Comparison of ENCODE assay signal across 11 cellular contexts in the genomic region with DNA sequence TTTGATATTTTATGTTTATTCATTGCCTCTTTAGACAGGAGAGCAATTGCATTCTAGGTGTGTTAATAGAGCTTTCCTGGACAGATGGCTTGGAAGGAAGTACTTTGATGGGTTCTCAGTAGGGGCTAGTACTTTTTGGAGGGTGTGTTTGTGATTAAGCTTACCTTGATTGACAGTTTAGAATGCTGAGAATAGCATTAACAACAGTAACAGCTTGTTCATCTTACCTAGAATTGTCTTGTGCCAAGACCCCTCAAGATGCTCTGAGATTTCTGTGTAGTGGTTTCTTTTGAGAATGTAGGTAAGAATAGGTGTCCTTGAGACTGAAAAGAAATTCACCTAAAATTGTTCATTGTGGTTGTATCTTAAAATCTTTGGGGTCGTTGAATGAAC. TPM values are rescaled to one million over a fixed set of nuclear protein-coding genes. Genes with fewer than 3 reads are reported as not detected.
DNase-seq lines count a peak whose midpoint lies in the region; ATAC-seq and TF ChIP-seq lines count a peak whose summit lies in the region.
"Had no signal": no experiment of that assay in that cellular context is flagged by ENCODE, and none has a peak within 500 bp of the region (broad histone marks: within the 10 kb centered on the region; RNA-seq: fewer than 3 reads in every experiment).

No MANE protein-coding gene starts in this region.

- no peak overlapping the region for H3K4me3 ChIP-seq in mucosa of descending colon
- H3K4me3 ChIP-seq: Peyer's patch had no signal

- peak; percentile 8 for ATAC-seq in mucosa of descending colon

- H3K9me3 Mint-ChIP-seq in CD14-positive monocyte (no peaks in the 10 kb centered on the region), HFFc6 (no peaks in the 10 kb centered on the region)
- H3K9me3 Mint-ChIP-seq in activated naive CD8-positive, alpha-beta T cell treated with anti-CD3 and anti-CD28 coated beads for 36 hours = peaks cover 4% of the 10 kb centered on the region

- H3K27ac Mint-ChIP-seq in CD14-positive monocyte (peak overlapping the region; percentile 61 to 87 (median 83)), HFFc6 (peak overlapping the region; percentile 76)
- peak overlapping the region; percentile 76 for H3K27ac Mint-ChIP-seq in activated naive CD8-positive, alpha-beta T cell treated with anti-CD3 and anti-CD28 coated beads for 36 hours

- H3K36me3 Mint-ChIP-seq in CD14-positive monocyte (peaks cover 4 to 11% of the 10 kb centered on the region in 2 donors), HFFc6 (ENCODE audit: low read depth) (no peaks in the 10 kb centered on the region)
- H3K36me3 Mint-ChIP-seq in activated naive CD8-positive, alpha-beta T cell treated with anti-CD3 and anti-CD28 coated beads for 36 hours = peaks cover 9% of the 10 kb centered on the region

- H3K4me1 ChIP-seq in mucosa of descending colon (ENCODE audit: low read depth) = peaks cover 73% of the 10 kb centered on the region

- TF ChIP-seq CTCF in CD14-positive monocyte (IDR thresholded peaks at IDR 0.05) (no peak), HFFc6 (IDR thresholded peaks at IDR 0.05) (no peak), mucosa of descending colon (IDR thresholded peaks at IDR 0.05) (no peak)

- no peaks in the 10 kb centered on the region for H3K36me3 ChIP-seq in mucosa of descending colon (ENCODE audit: low read depth)
- H3K36me3 ChIP-seq: Peyer's patch had no signal

- no peaks in the 10 kb centered on the region for H3K9me3 ChIP-seq in mucosa of descending colon
- H3K9me3 ChIP-seq: Peyer's patch had no signal

- peaks cover 0 to 2% (median 0%) of the 10 kb centered on the region in 3 donors for H3K27me3 Mint-ChIP-seq in CD14-positive monocyte (ENCODE audit: low read depth in 3 of 3)
- H3K27me3 Mint-ChIP-seq in HFFc6 (ENCODE audit: insufficient read depth) = no peaks in the 10 kb centered on the region
- H3K27me3 Mint-ChIP-seq in activated naive CD8-positive, alpha-beta T cell treated with anti-CD3 and anti-CD28 coated beads for 36 hours = no peaks in the 10 kb centered on the region

- H3K4me1 Mint-ChIP-seq in CD14-positive monocyte (peaks cover 83% of the 10 kb centered on the region), HFFc6 (ENCODE audit: low read depth) (peaks cover 87% of the 10 kb centered on the region)
- peaks cover 77% of the 10 kb centered on the region for H3K4me1 Mint-ChIP-seq in activated naive CD8-positive, alpha-beta T cell treated with anti-CD3 and anti-CD28 coated beads for 36 hours

- H3K4me3 Mint-ChIP-seq in CD14-positive monocyte (peak overlapping the region in 1 of 2 donors; percentile 47), HFFc6 (peak overlapping the region; percentile 82)
- H3K4me3 Mint-ChIP-seq in activated naive CD8-positive, alpha-beta T cell treated with anti-CD3 and anti-CD28 coated beads for 36 hours = peak overlapping the region; percentile 50

- in situ Hi-C loops in KBM-7 (cut with MboI; ENCODE audit: low pct_unique_long_range_greater_than_20kb, low sequenced_read_pairs) = no loop called here

- intact Hi-C loops in CD14-positive monocyte (cut with micrococcal nuclease) (no loop called here), mucosa of descending colon (cut with DNase I, micrococcal nuclease) (no loop called here)

- DNase-seq in CD14-positive monocyte (ENCODE audit: low spot score) (no peak), HFFc6 (no peak), mucosa of descending colon (no peak), NOMO-1 treated with DMSO at 0.1 percent for 48 hours (lab: John Stamatoyannopoulos, UW; ENCODE audit: unreplicated experiment) (no peak), KBM-7 (no peak), NCI-H2107 (lab: John Stamatoyannopoulos, UW) (no peak), cortex of kidney (lab: John Stamatoyannopoulos, UW) (no peak)
- DNase-seq in activated naive CD8-positive, alpha-beta T cell treated with anti-CD3 and anti-CD28 coated beads for 36 hours = no peak
- DNase-seq: activated CD4-positive, alpha-beta T cell treated with anti-CD3 and anti-CD28 coated beads for 4 hours; MM.1S; Peyer's patch had no signal

RNA-seq across cellular contexts. Expression of gene USP3, which starts 6.2 kb away (rescaled TPM):
- 100 to 1,000 TPM in 1 of 2 donors, 10 to 100 TPM in 1; 91.4 to 122 TPM for polyA plus RNA-seq in CD14-positive monocyte
- total RNA-seq in HFFc6 (2021; fragmentation: NEBNext Ultra II Directional; extraction: Animal tissue kit (Norgen Biotek cat#: 25700)) = 10 to 100 TPM; 16.8 to 26.2 (median 23.1) TPM
- total RNA-seq in activated naive CD8-positive, alpha-beta T cell treated with anti-CD3 and anti-CD28 coated beads for 36 hours = 10 to 100 TPM; 42.2 to 46.0 TPM
- total RNA-seq in mucosa of descending colon = 100 to 1,000 TPM in 1 of 3 donors, 10 to 100 TPM in 2; 65.6 to 101 (median 67.3) TPM
